10 cellular contexts compared by ENCODE assay signal in the genomic region with DNA sequence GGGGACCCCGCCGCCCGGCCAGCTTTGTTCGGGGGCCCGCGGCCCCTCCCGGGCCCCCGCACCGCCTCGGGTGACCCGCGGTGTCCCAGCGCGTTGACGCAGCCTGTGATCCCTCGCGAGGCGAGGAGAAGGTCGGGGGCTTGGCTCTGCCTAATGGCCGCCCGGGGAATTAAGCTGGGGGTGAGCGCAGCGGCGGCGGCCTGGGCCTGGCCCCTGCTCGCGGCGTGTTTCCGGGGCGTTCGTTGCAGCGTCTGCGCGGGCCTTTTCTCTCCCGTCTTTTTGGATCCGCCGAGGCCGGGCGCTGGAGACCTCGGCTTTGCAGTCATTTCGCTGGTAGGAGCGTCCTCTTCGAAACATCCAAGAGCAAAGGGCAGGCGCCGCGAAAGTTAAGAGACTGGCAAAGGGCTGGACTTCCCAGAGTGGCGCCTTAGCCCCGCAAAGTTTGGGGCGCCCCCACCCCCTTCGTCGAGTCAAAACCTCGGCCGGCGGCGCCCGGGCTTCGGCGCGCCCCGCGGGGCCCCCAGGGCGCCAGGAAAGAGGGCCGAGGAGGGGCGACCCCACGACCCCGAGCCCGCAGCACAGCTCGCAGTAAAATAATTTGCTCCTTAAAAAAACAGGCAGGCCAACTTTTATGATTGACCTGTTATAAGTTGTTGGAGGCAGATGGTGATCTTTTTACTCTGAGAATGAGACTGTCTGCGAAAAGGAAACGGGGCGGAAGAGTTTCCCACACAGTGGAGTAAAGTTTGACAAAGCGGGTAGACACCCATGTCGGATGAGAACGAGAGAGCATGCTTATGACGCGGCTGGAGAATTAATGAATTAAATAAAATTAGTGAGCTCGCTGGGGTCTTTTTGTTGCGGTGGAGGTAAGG. TPM values are rescaled to one million over a fixed set of nuclear protein-coding genes. Genes with fewer than 3 reads are reported as not detected.
DNase-seq lines count a peak whose midpoint lies in the region; ATAC-seq and TF ChIP-seq lines count a peak whose summit lies in the region.
"Had no signal": no experiment of that assay in that cellular context is flagged by ENCODE, and none has a peak within 500 bp of the region (broad histone marks: within the 10 kb centered on the region; RNA-seq: fewer than 3 reads in every experiment).

No MANE protein-coding gene starts in this region.

- DNase-seq in NCI-H1417 (lab: John Stamatoyannopoulos, UW) (peak in 2 of 3 experiments; percentile 60 to 79), NCI-H1417 treated with DMSO at 0.1 percent for 48 hours (lab: John Stamatoyannopoulos, UW) (no peak), T-helper 17 cell (no peak), left ventricle myocardium inferior (no peak), prostate gland (ENCODE audit: low spot score) (no peak), NCI-H2029 treated with DMSO at 0.1 percent for 48 hours (lab: John Stamatoyannopoulos, UW) (no peak), HK-2 (ENCODE audit: unreplicated experiment) (no peak)

- no peak for TF ChIP-seq POLR2A in prostate gland (IDR thresholded peaks at IDR 0.05)

- H3K4me1 Mint-ChIP-seq in T-helper 17 cell: peaks cover 2% of the 10 kb centered on the region

- ATAC-seq in T-helper 17 cell (no peak), GM21390 (IDR thresholded peaks at IDR 0.05; ENCODE audit: unreplicated experiment) (no peak)

- peaks cover 3% of the 10 kb centered on the region for H3K36me3 Mint-ChIP-seq in T-helper 17 cell (ENCODE audit: low read depth)

- H3K27ac ChIP-seq in left ventricle myocardium inferior (replicated peaks): no peak overlapping the region
- peak overlapping the region; percentile 62 to 85 for H3K27ac ChIP-seq in prostate gland

- no peak for TF ChIP-seq CTCF in left ventricle myocardium inferior (IDR thresholded peaks at IDR 0.05; ENCODE audit: borderline replicate concordance)
- TF ChIP-seq CTCF in prostate gland (IDR thresholded peaks at IDR 0.05): no peak

- peak overlapping the region; percentile 46 for H3K4me3 Mint-ChIP-seq in T-helper 17 cell

- peaks cover 69% of the 10 kb centered on the region for H3K27me3 Mint-ChIP-seq in T-helper 17 cell

- no peak overlapping the region for H3K27ac Mint-ChIP-seq in T-helper 17 cell

- intact Hi-C loops in left ventricle myocardium inferior (cut with micrococcal nuclease): no loop called here
- intact Hi-C loops in prostate gland (cut with DNase I): no loop called here

- H3K4me3 ChIP-seq in left ventricle myocardium inferior: peak overlapping the region; percentile 52
- peak overlapping the region; percentile 33 to 62 for H3K4me3 ChIP-seq in prostate gland

- H3K9me3 ChIP-seq in T-helper 17 cell (ENCODE audit: control insufficient read depth, low read length, poor library complexity, severe bottlenecking): no peaks in the 10 kb centered on the region
- H3K9me3 ChIP-seq in left ventricle myocardium inferior (replicated peaks): no peaks in the 10 kb centered on the region
- H3K9me3 ChIP-seq in prostate gland: no peaks in the 10 kb centered on the region

- H3K4me1 ChIP-seq in left ventricle myocardium inferior (peaks cover 22% of the 10 kb centered on the region), prostate gland (replicated peaks) (no peaks in the 10 kb centered on the region)

- H3K27me3 ChIP-seq in left ventricle myocardium inferior (ENCODE audit: low read depth) (peaks cover 96% of the 10 kb centered on the region), prostate gland (replicated peaks; ENCODE audit: insufficient read depth) (no peaks in the 10 kb centered on the region)

- no peaks in the 10 kb centered on the region for H3K36me3 ChIP-seq in left ventricle myocardium inferior
- H3K36me3 ChIP-seq in prostate gland: no peaks in the 10 kb centered on the region

- WGBS in prostate gland: 2% methylated on average over 69 of the region's 78 CpGs

RNA-seq across cellular contexts. Expression of a gene that starts 1.4 kb away (rescaled TPM):
- total RNA-seq in T-helper 17 cell (not detected), left ventricle myocardium inferior (0.36 TPM), prostate gland (10 to 100 TPM in 1 of 2 donors, 1 to 10 TPM in 1; 3.0 to 40.8 TPM)
- total RNA-seq: OCI-LY7, subcutaneous adipose tissue had no signal

Comparison
In these comparisons a context has a peak if more than half of its experiments do, and no peak if none do; other contexts are left out.
1. DNase-seq: peak in NCI-H1417 (2 of 3); none in NCI-H1417 treated with DMSO at 0.1 percent for 48 hours (single experiment), T-helper 17 cell (0 of 3), left ventricle myocardium inferior (single experiment), prostate gland (single experiment), NCI-H2029 treated with DMSO at 0.1 percent for 48 hours (single experiment) and HK-2 (single experiment).